Comparison of ENCODE assay signal across 11 cellular contexts in genomic region chr1:201552941-201553341, GRCh38. TPM values are rescaled to one million over a fixed set of nuclear protein-coding genes. Genes with fewer than 3 reads are reported as not detected.
DNase-seq lines count a peak whose midpoint lies in the region; ATAC-seq and TF ChIP-seq lines count a peak whose summit lies in the region.
"Had no signal": no experiment of that assay in that cellular context is flagged by ENCODE, and none has a peak within 500 bp of the region (broad histone marks: within the 10 kb centered on the region; RNA-seq: fewer than 3 reads in every experiment).

No MANE protein-coding gene starts in this region.

- TF ChIP-seq CTCF in osteoblast (IDR thresholded peaks at IDR 0.05; ENCODE audit: extremely low read depth, low read depth, low read length) (no peak), omental fat pad (IDR thresholded peaks at IDR 0.05) (no peak)

- no peaks in the 10 kb centered on the region for H3K27me3 ChIP-seq in osteoblast (ENCODE audit: insufficient read depth, low read length)

- H4K20me1 ChIP-seq in osteoblast (ENCODE audit: insufficient read depth, low read length) = peaks cover 4% of the 10 kb centered on the region

- H3K4me3 ChIP-seq in osteoblast (ENCODE audit: insufficient read depth, low read length) = no peak overlapping the region

- no peak overlapping the region for H2AFZ ChIP-seq in osteoblast (ENCODE audit: low read length)

- peaks cover 13% of the 10 kb centered on the region for H3K36me3 ChIP-seq in osteoblast (ENCODE audit: insufficient read depth, low read length)

- no peaks in the 10 kb centered on the region for H3K9me3 ChIP-seq in osteoblast (ENCODE audit: low read depth, low read length)

- ATAC-seq in omental fat pad (ENCODE audit: low FRiP score) (no peak), HG02763 (IDR thresholded peaks at IDR 0.05; ENCODE audit: unreplicated experiment) (no peak), HG03378 (IDR thresholded peaks at IDR 0.05; ENCODE audit: unreplicated experiment) (no peak), HG02588 (IDR thresholded peaks at IDR 0.05; ENCODE audit: unreplicated experiment) (no peak)
- ATAC-seq: T-helper 17 cell had no signal

- peaks cover 59% of the 10 kb centered on the region for H3K4me1 ChIP-seq in osteoblast (ENCODE audit: insufficient read depth, low read length)

- peak overlapping the region; percentile 27 for H3K4me2 ChIP-seq in osteoblast (ENCODE audit: insufficient read depth, low read length)

- peaks cover 96% of the 10 kb centered on the region for H3K79me2 ChIP-seq in osteoblast (ENCODE audit: insufficient read depth, low read length)

- H3K27ac ChIP-seq in osteoblast (ENCODE audit: low read depth, low read length) = peak overlapping the region; percentile 92
- H3K27ac ChIP-seq: HL-60 had no signal

- DNase-seq in AG20443 (ENCODE audit: low spot score) (peak; percentile 77), NCI-H446 (lab: John Stamatoyannopoulos, UW) (peak; percentile 71 to 91), fibroblast of gingiva (ENCODE audit: low read depth) (peak; percentile 34), osteoblast (ENCODE audit: insufficient read length, low spot score, missing footprints) (peak; percentile 84), omental fat pad (ENCODE audit: low spot score) (no peak)
- DNase-seq: CD4-positive, alpha-beta T cell; T-helper 17 cell had no signal

RNA-seq across cellular contexts. Expression of gene NAV1, which starts 14.0 kb away (rescaled TPM):
- total RNA-seq in osteoblast (47.0 and 47.1 TPM in 2 replicates), omental fat pad (10 to 100 TPM; 26.0 to 84.1 (median 67.6) TPM)

RNA-seq across cellular contexts. Expression of gene CSRP1, which starts 46.0 kb away (rescaled TPM):
- total RNA-seq in osteoblast = 389 and 480 TPM in 2 replicates
- total RNA-seq in omental fat pad = 100 to 1,000 TPM; 258 to 670 (median 416) TPM
